In genomic region chr15:88613074-88613944, GRCh38 we compare ENCODE assay signal across 1 cellular context.
A peak's percentile ranks its signal among the peaks of the same experiment; 100 is the strongest.
TF ChIP-seq lines count a peak whose summit lies in the region.

No MANE protein-coding gene starts in this region.

TF ChIP-seq in K562, 482 proteins besides CTCF, POLR2A, EP300 and RAD21:
- TF ChIP-seq JUND (IDR thresholded peaks at IDR 0.05; ENCODE audit: borderline replicate concordance, low read depth, low read length) (no peak), JUND (tag; IDR thresholded peaks at IDR 0.05; ENCODE audit: borderline replicate concordance, low read depth, low read length) (no peak), ZNF121 (CRISPR knock-in tag; conservative IDR thresholded peaks at IDR 0.05) (no peak), ZFP36 (IDR thresholded peaks at IDR 0.05; ENCODE audit: low read depth, low read length, partially characterized antibody) (peak; percentile 88), KAT2B (IDR thresholded peaks at IDR 0.05; ENCODE audit: low read depth, low read length) (no peak), KDM1A (IDR thresholded peaks at IDR 0.05) (peak; percentile 59 to 64), BCOR (IDR thresholded peaks at IDR 0.05) (peak; percentile 90), RBM25 (IDR thresholded peaks at IDR 0.05; ENCODE audit: low read depth, low read length, severe bottlenecking) (peak; percentile 96), SMARCA5 (IDR thresholded peaks at IDR 0.05) (peak; percentile 31; the same call in 1 of the 2 replicates), ETV1 (tag; conservative IDR thresholded peaks at IDR 0.05; ENCODE audit: low read depth) (peak; percentile 60)
